Comparison of ENCODE assay signal across 27 cellular contexts in the genomic region with DNA sequence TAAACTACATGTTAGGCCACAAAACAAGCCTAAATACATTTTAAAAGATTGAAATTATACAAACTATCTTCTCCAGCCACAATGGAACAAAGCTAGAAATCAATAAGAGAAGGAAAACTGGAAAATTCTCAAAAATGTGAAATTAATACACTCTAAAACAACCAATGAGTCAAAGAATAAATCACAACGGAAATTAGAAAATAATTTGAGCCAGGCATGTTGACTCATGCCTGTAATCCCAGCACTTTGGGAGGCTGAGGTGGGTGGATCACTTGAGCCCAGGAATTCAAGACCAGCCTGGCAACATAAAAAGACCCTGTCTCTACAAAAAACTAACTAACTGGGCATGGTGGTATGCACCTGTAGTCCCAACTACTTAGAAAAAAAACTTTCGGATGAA. TPM values are rescaled to one million over a fixed set of nuclear protein-coding genes. Genes with fewer than 3 reads are reported as not detected.
A peak's percentile ranks its signal among the peaks of the same experiment; 100 is the strongest.
DNase-seq lines count a peak whose midpoint lies in the region; ATAC-seq, FAIRE-seq and TF ChIP-seq lines count a peak whose summit lies in the region.
"Had no signal": no experiment of that assay in that cellular context is flagged by ENCODE, and none has a peak within 500 bp of the region (broad histone marks: within the 10 kb centered on the region; RNA-seq: fewer than 3 reads in every experiment).

No MANE protein-coding gene starts in this region.

- H2AFZ ChIP-seq in GM23248 = no peak overlapping the region

- ATAC-seq in upper lobe of right lung = no peak
- ATAC-seq: A549, GM12878 had no signal

- in situ Hi-C loops in GM23248 (cut with MboI) = no loop called here
- in situ Hi-C loops in GM13976 (cut with MboI; ENCODE audit: low sequenced_read_pairs, unreplicated experiment) = no loop called here

- FAIRE-seq in bronchial epithelial cell (lab: Jason Lieb, UNC) = no peak
- FAIRE-seq: A549, D721Med, GM12878, GM18507, H1 had no signal

- H3F3A ChIP-seq in GM23248 (ENCODE audit: insufficient read depth) = no peaks in the 10 kb centered on the region

- H3K4me1 ChIP-seq in GM23248 (ENCODE audit: insufficient read depth) (peaks cover 7% of the 10 kb centered on the region; the same call in 1 of the 2 replicates), upper lobe of right lung (no peaks in the 10 kb centered on the region)
- H3K4me1 ChIP-seq: A549, BE2C had no signal

- H3K9me3 ChIP-seq in GM23248 (ENCODE audit: low read depth) = no peaks in the 10 kb centered on the region
- no peaks in the 10 kb centered on the region for H3K9me3 ChIP-seq in upper lobe of right lung
- H3K9me3 ChIP-seq: A549, BE2C had no signal

- H3K79me2 ChIP-seq in GM23248 (ENCODE audit: insufficient read depth) = no peaks in the 10 kb centered on the region

- H3K27me3 ChIP-seq in GM23248 (replicated peaks; ENCODE audit: insufficient read depth) (no peaks in the 10 kb centered on the region), bronchial epithelial cell (ENCODE audit: control insufficient read depth, insufficient read depth, low read length) (no peaks in the 10 kb centered on the region), upper lobe of right lung (no peaks in the 10 kb centered on the region), dorsolateral prefrontal cortex (peaks cover 0 to 10% (median 0%) of the 10 kb centered on the region in 45 donors)
- H3K27me3 ChIP-seq: BLaER1 treated with 17β-estradiol and CSF1 and Interleukin-3, amounts not matched to agents 10 nM and 100 nM had no signal

- no peak overlapping the region for H3K4me2 ChIP-seq in GM23248 (ENCODE audit: unreplicated experiment)
- H3K4me2 ChIP-seq: A549 had no signal

- no peaks in the 10 kb centered on the region for H3K9me2 ChIP-seq in GM23248 (ENCODE audit: insufficient read depth)

- no peaks in the 10 kb centered on the region for H3K36me3 ChIP-seq in GM23248 (ENCODE audit: low read depth)
- no peaks in the 10 kb centered on the region for H3K36me3 ChIP-seq in bronchial epithelial cell (ENCODE audit: control insufficient read depth, insufficient read depth, low read length)
- no peaks in the 10 kb centered on the region for H3K36me3 ChIP-seq in upper lobe of right lung
- H3K36me3 ChIP-seq: BE2C; BLaER1 treated with 17β-estradiol and CSF1 and Interleukin-3, amounts not matched to agents 10 nM and 100 nM had no signal

- no peak overlapping the region for H3K27ac ChIP-seq in GM23248
- no peak overlapping the region for H3K27ac ChIP-seq in upper lobe of right lung
- no peak overlapping the region for H3K27ac ChIP-seq in dorsolateral prefrontal cortex
- H3K27ac ChIP-seq: A549; BLaER1 treated with 17β-estradiol and CSF1 and Interleukin-3, amounts not matched to agents 10 nM and 100 nM had no signal

- H4K20me1 ChIP-seq in GM23248 (ENCODE audit: insufficient read depth) = no peaks in the 10 kb centered on the region
- H4K20me1 ChIP-seq: BLaER1 treated with 17β-estradiol and CSF1 and Interleukin-3, amounts not matched to agents 10 nM and 100 nM had no signal

- no peak overlapping the region for H3K4me3 ChIP-seq in GM23248
- no peak overlapping the region for H3K4me3 ChIP-seq in bronchial epithelial cell (ENCODE audit: low read depth, low read length)
- H3K4me3 ChIP-seq in fibroblast of mammary gland (ENCODE audit: control insufficient read depth, low read depth, low read length) = no peak overlapping the region
- H3K4me3 ChIP-seq in upper lobe of right lung = no peak overlapping the region
- no peak overlapping the region for H3K4me3 ChIP-seq in dorsolateral prefrontal cortex
- H3K4me3 ChIP-seq: A549; BLaER1 treated with 17β-estradiol and CSF1 and Interleukin-3, amounts not matched to agents 10 nM and 100 nM; GM12878 had no signal

- 45 to 52% methylated on average over 2 of the region's 2 CpGs for WGBS in GM23248 (ENCODE audit: low coverage in 1 of 2, low lambda C conversion rate in 2 of 2, missing lambda C conversion rate in 2 of 2), 2 experiments

- DNase-seq in GM23248 (peak; percentile 1), HT1080 (ENCODE audit: low read depth) (peak; percentile 5), bronchial epithelial cell (ENCODE audit: low read depth) (peak; percentile 57), fibroblast of mammary gland (ENCODE audit: low read depth) (peak; percentile 23), upper lobe of right lung (no peak), dorsolateral prefrontal cortex (no peak), GM13976 (ENCODE audit: low spot score) (no peak), HuH-7 (ENCODE audit: low spot score) (no peak)
- DNase-seq: 8988T; ACHN; AML-193; BE2C; CD4-positive, alpha-beta T cell; CD8-positive, alpha-beta memory T cell; DMS 273 treated with DMSO at 0.1 percent for 48 hours; DMS79; EL; GDM1; H7; HCEC 1CT had no signal

- TF ChIP-seq CTCF in bronchial epithelial cell (IDR thresholded peaks at IDR 0.05; ENCODE audit: insufficient read depth, low read length, severe bottlenecking) = no peak
- TF ChIP-seq CTCF in fibroblast of mammary gland (conservative IDR thresholded peaks at IDR 0.05; ENCODE audit: control insufficient read depth, insufficient read depth, low read depth, low read length) = no peak
- TF ChIP-seq CTCF in upper lobe of right lung (IDR thresholded peaks at IDR 0.05) = no peak
- TF ChIP-seq CTCF in dorsolateral prefrontal cortex (IDR thresholded peaks at IDR 0.05 in 54 of 56, conservative IDR thresholded peaks at IDR 0.05 in 2 of 56; ENCODE audit: low read depth in 1 of 56, partially characterized antibody in 56 of 56) = no peak
- TF ChIP-seq CTCF in GM13976 (IDR thresholded peaks at IDR 0.05; ENCODE audit: borderline replicate concordance, control extremely low read depth, extremely low read depth, insufficient read depth, missing control alignments) = no peak

- H3K9ac ChIP-seq in GM23248 = no peak overlapping the region
- H3K9ac ChIP-seq: BLaER1 treated with 17β-estradiol and CSF1 and Interleukin-3, amounts not matched to agents 10 nM and 100 nM had no signal

- intact Hi-C loops in upper lobe of right lung (cut with DNase I) (no loop called here), dorsolateral prefrontal cortex (cut with DNase I) (no loop called here)

RNA-seq across cellular contexts. Expression of a gene that starts 6.3 kb away (rescaled TPM):
- total RNA-seq in GM23248 (2014; rRNA removed; shearing (Covaris generic)) = not detected in 2 replicates
- not detected in 2 replicates for polyA plus RNA-seq in GM23248 (2016; fragmentation: Nextera tagmentation; extraction: Ambion mirVana)
- total RNA-seq in HT1080 (2014; rRNA removed; shearing (Covaris generic)) = not detected in 2 replicates
- polyA plus RNA-seq in HT1080 (2015; cell fraction: cytosol; rRNA removed) = not detected in 2 replicates
- polyA plus RNA-seq in HT1080 (2015; cell fraction: nucleus; rRNA removed) = not detected in 2 replicates
- not detected in 2 replicates for total RNA-seq in bronchial epithelial cell
- total RNA-seq in upper lobe of right lung = not detected
- total RNA-seq in dorsolateral prefrontal cortex = under 1 TPM in 13 of 120 experiments, not detected in 107; 0.29 to 0.81 (median 0.41) TPM
- total RNA-seq: CD4-positive, alpha-beta T cell; CD8-positive, alpha-beta memory T cell; GM12878; H1; H7 had no signal
- polyA plus RNA-seq: A549; CD14-positive monocyte; CD8-positive, alpha-beta memory T cell; GM12878; H1 had no signal

RNA-seq across cellular contexts. Expression of a gene that starts 9.3 kb away (rescaled TPM):
- not detected in 2 replicates for total RNA-seq in GM23248 (2014; rRNA removed; shearing (Covaris generic))
- polyA plus RNA-seq in GM23248 (2016; fragmentation: Nextera tagmentation; extraction: Ambion mirVana) = not detected in 2 replicates
- total RNA-seq in HT1080 (2014; rRNA removed; shearing (Covaris generic)) = 0.39 and 0.77 TPM in 2 replicates
- not detected in 2 replicates for polyA plus RNA-seq in HT1080 (2015; cell fraction: cytosol; rRNA removed)
- polyA plus RNA-seq in HT1080 (2015; cell fraction: nucleus; rRNA removed) = 0.36 TPM in 1 of 2 replicates, not detected in the other
- total RNA-seq in bronchial epithelial cell (not detected in 2 replicates), upper lobe of right lung (not detected), dorsolateral prefrontal cortex (1 to 10 TPM in 4 of 120 experiments, not detected in 116; 1.1 to 1.3 (median 1.2) TPM)
- total RNA-seq: CD4-positive, alpha-beta T cell; CD8-positive, alpha-beta memory T cell; GM12878 had no signal
- polyA plus RNA-seq: A549; CD14-positive monocyte; CD8-positive, alpha-beta memory T cell; GM12878 had no signal

RNA-seq across cellular contexts. Expression of a gene that starts 25.5 kb away (rescaled TPM):
- total RNA-seq in GM23248 (2014; rRNA removed; shearing (Covaris generic)) = not detected in 2 replicates
- not detected in 2 replicates for polyA plus RNA-seq in GM23248 (2016; fragmentation: Nextera tagmentation; extraction: Ambion mirVana)
- not detected in 2 replicates for total RNA-seq in HT1080 (2014; rRNA removed; shearing (Covaris generic))
- not detected in 2 replicates for polyA plus RNA-seq in HT1080 (2015; cell fraction: cytosol; rRNA removed)
- polyA plus RNA-seq in HT1080 (2015; cell fraction: nucleus; rRNA removed) = not detected in 2 replicates
- total RNA-seq in bronchial epithelial cell (not detected in 2 replicates), upper lobe of right lung (not detected), dorsolateral prefrontal cortex (1 to 10 TPM in 1 of 120 experiments, not detected in 119; 1.0 TPM)
- total RNA-seq: CD4-positive, alpha-beta T cell; CD8-positive, alpha-beta memory T cell; GM12878; H1; H7 had no signal
- polyA plus RNA-seq: A549; CD14-positive monocyte; CD8-positive, alpha-beta memory T cell; GM12878; H1 had no signal

RNA-seq across cellular contexts. Expression of a gene that starts 26.7 kb away (rescaled TPM):
- not detected in 2 replicates for total RNA-seq in GM23248 (2014; rRNA removed; shearing (Covaris generic))
- not detected in 2 replicates for polyA plus RNA-seq in GM23248 (2016; fragmentation: Nextera tagmentation; extraction: Ambion mirVana)
- not detected in 2 replicates for total RNA-seq in HT1080 (2014; rRNA removed; shearing (Covaris generic))
- not detected in 2 replicates for polyA plus RNA-seq in HT1080 (2015; cell fraction: cytosol; rRNA removed)
- polyA plus RNA-seq in HT1080 (2015; cell fraction: nucleus; rRNA removed) = not detected in 2 replicates
- not detected in 2 replicates for total RNA-seq in bronchial epithelial cell
- not detected for total RNA-seq in upper lobe of right lung
- total RNA-seq in dorsolateral prefrontal cortex = not detected
- total RNA-seq: CD4-positive, alpha-beta T cell; CD8-positive, alpha-beta memory T cell; GM12878; H1; H7 had no signal
- polyA plus RNA-seq: A549; CD14-positive monocyte; CD8-positive, alpha-beta memory T cell; GM12878; H1 had no signal

Comparison
In these comparisons a context has a peak if more than half of its experiments do, and no peak if none do; other contexts are left out.
1. DNase-seq: peak in GM23248 (single experiment), HT1080 (single experiment), bronchial epithelial cell (single experiment) and fibroblast of mammary gland (single experiment); none in upper lobe of right lung (single experiment), dorsolateral prefrontal cortex (0 of 10), GM13976 (single experiment) and HuH-7 (single experiment).